8 cellular contexts compared by ENCODE assay signal in genomic region chr11:68841718-68842426, GRCh38. TPM values are rescaled to one million over a fixed set of nuclear protein-coding genes. Genes with fewer than 3 reads are reported as not detected.
DNase-seq lines count a peak whose midpoint lies in the region; ATAC-seq and TF ChIP-seq lines count a peak whose summit lies in the region.

Gene CPT1A (minus strand): TSS chr11:68841916. CDS start chr11:68815474, 26,442 bp downstream.

- peaks cover 2% of the 10 kb centered on the region for H3K36me3 Mint-ChIP-seq in activated CD8-positive, alpha-beta memory T cell treated with anti-CD3 and anti-CD28 coated beads, Interleukin-2, amount 10 ng/mL, durations not matched to agents 7 days and 5 days
- H3K36me3 Mint-ChIP-seq in endodermal cell (ENCODE audit: low read depth), result no peaks in the 10 kb centered on the region

- H3K4me3 Mint-ChIP-seq in activated CD8-positive, alpha-beta memory T cell treated with anti-CD3 and anti-CD28 coated beads, Interleukin-2, amount 10 ng/mL, durations not matched to agents 7 days and 5 days, result peak within 1 kb of the TSS; percentile 88
- H3K4me3 Mint-ChIP-seq in endodermal cell, result peak within 1 kb of the TSS; percentile 66

- H3K79me2 ChIP-seq in mesendoderm (ENCODE audit: control insufficient read depth, insufficient read depth, low read length), result no peaks in the 10 kb centered on the region

- H3K23ac ChIP-seq in mesendoderm (ENCODE audit: low read length), result no peak within 1 kb of the TSS

- no peak within 1 kb of the TSS for H2BK120ac ChIP-seq in mesendoderm (ENCODE audit: low read depth, low read length)

- no peaks in the 10 kb centered on the region for H3K9me3 Mint-ChIP-seq in activated CD8-positive, alpha-beta memory T cell treated with anti-CD3 and anti-CD28 coated beads, Interleukin-2, amount 10 ng/mL, durations not matched to agents 7 days and 5 days (ENCODE audit: low read depth)
- no peaks in the 10 kb centered on the region for H3K9me3 Mint-ChIP-seq in endodermal cell

- no peaks in the 10 kb centered on the region for H3K79me1 ChIP-seq in mesendoderm (ENCODE audit: low read length)

- H3K27ac ChIP-seq in endodermal cell (ENCODE audit: low read depth, low read length) (no peak within 1 kb of the TSS), mesendoderm (ENCODE audit: low read depth, low read length) (no peak within 1 kb of the TSS)

- H3K56ac ChIP-seq in mesendoderm (ENCODE audit: low read length), result peak within 1 kb of the TSS; percentile 76

- H3K36me3 ChIP-seq in endodermal cell (ENCODE audit: control insufficient read depth, insufficient read depth, low read length) (no peaks in the 10 kb centered on the region), mesendoderm (ENCODE audit: control insufficient read depth, insufficient read depth, low read length) (no peaks in the 10 kb centered on the region)

- H3K4me1 ChIP-seq in endodermal cell (ENCODE audit: control insufficient read depth, insufficient read depth, low read length), result no peaks in the 10 kb centered on the region
- peaks cover 4% of the 10 kb centered on the region for H3K4me1 ChIP-seq in mesendoderm (ENCODE audit: control insufficient read depth, low read depth, low read length)

- H2AK5ac ChIP-seq in mesendoderm (ENCODE audit: low read length), result no peak within 1 kb of the TSS

- no peak within 1 kb of the TSS for H4K8ac ChIP-seq in mesendoderm (ENCODE audit: low read depth, low read length)

- no peak within 1 kb of the TSS for H2BK15ac ChIP-seq in mesendoderm (replicated peaks; ENCODE audit: low read depth)

- no peak within 1 kb of the TSS for H3K4ac ChIP-seq in mesendoderm (ENCODE audit: low read depth, low read length)

- ATAC-seq in HG02588 (IDR thresholded peaks at IDR 0.05; ENCODE audit: unreplicated experiment), result peak; percentile 35
- ATAC-seq in activated CD8-positive, alpha-beta memory T cell treated with anti-CD3 and anti-CD28 coated beads, Interleukin-2, amount 10 ng/mL, durations not matched to agents 7 days and 5 days, result peak; percentile 65
- ATAC-seq in HG02938 (IDR thresholded peaks at IDR 0.05; ENCODE audit: unreplicated experiment), result no peak

- peak within 1 kb of the TSS; percentile 75 for H3K4me2 ChIP-seq in mesendoderm (ENCODE audit: low read length)

- peaks cover 43% of the 10 kb centered on the region for H3K4me1 Mint-ChIP-seq in activated CD8-positive, alpha-beta memory T cell treated with anti-CD3 and anti-CD28 coated beads, Interleukin-2, amount 10 ng/mL, durations not matched to agents 7 days and 5 days
- H3K4me1 Mint-ChIP-seq in endodermal cell, result peaks cover 16% of the 10 kb centered on the region

- no peak within 1 kb of the TSS for H2BK5ac ChIP-seq in mesendoderm (ENCODE audit: low read length)

- peaks cover 6% of the 10 kb centered on the region for H3K27me3 Mint-ChIP-seq in activated CD8-positive, alpha-beta memory T cell treated with anti-CD3 and anti-CD28 coated beads, Interleukin-2, amount 10 ng/mL, durations not matched to agents 7 days and 5 days
- H3K27me3 Mint-ChIP-seq in endodermal cell (ENCODE audit: insufficient read depth), result peaks cover 55% of the 10 kb centered on the region

- H3K18ac ChIP-seq in mesendoderm (ENCODE audit: low read length), result no peak within 1 kb of the TSS

- H3K9ac ChIP-seq in endodermal cell (ENCODE audit: extremely low read depth, low read length, poor library complexity, severe bottlenecking) (no peak within 1 kb of the TSS), mesendoderm (ENCODE audit: low read length) (peak within 1 kb of the TSS; percentile 67)

- WGBS in endodermal cell (ENCODE audit: insufficient coverage in 1 of 2, insufficient read length in 1 of 2), 2 experiments, result 9 to 14% methylated on average over 30 to 82 of the region's 82 CpGs
- WGBS in mesendoderm (ENCODE audit: extremely low coverage, insufficient coverage, low lambda C conversion rate), result no CpG with 5 or more reads among the region's 82 CpGs

- DNase-seq in D341Med (ENCODE audit: low spot score) (peak; percentile 93), NCI-H748 treated with DMSO at 0.1 percent for 48 hours (lab: John Stamatoyannopoulos, UW) (peak; percentile 22), endodermal cell (peak; percentile 87), mesendoderm (no peak)
- peak; percentile 82 for DNase-seq in activated CD8-positive, alpha-beta memory T cell treated with anti-CD3 and anti-CD28 coated beads, Interleukin-2, amount 10 ng/mL, durations not matched to agents 7 days and 5 days
- peak; percentile 34 to 46 for DNase-seq in stimulated activated CD8-positive, alpha-beta memory T cell treated with anti-CD3 and anti-CD28 coated beads, Interleukin-4, amount 100 ng/mL, for 1 hour (ENCODE audit: low read depth in 2 of 2, low spot score in 1 of 2)

- TF ChIP-seq CTCF in endodermal cell (conservative IDR thresholded peaks at IDR 0.05), result no peak

- H3K27me3 ChIP-seq in endodermal cell (ENCODE audit: control insufficient read depth, insufficient read depth, low read length, poor library complexity, severe bottlenecking), result peaks cover 63% of the 10 kb centered on the region
- H3K27me3 ChIP-seq in mesendoderm (ENCODE audit: insufficient read depth, low read length, poor library complexity), result peaks cover 19% of the 10 kb centered on the region

- H3K27ac Mint-ChIP-seq in activated CD8-positive, alpha-beta memory T cell treated with anti-CD3 and anti-CD28 coated beads, Interleukin-2, amount 10 ng/mL, durations not matched to agents 7 days and 5 days, result peak within 1 kb of the TSS; percentile 94
- no peak within 1 kb of the TSS for H3K27ac Mint-ChIP-seq in endodermal cell

- CTCF ChIA-PET in activated CD8-positive, alpha-beta memory T cell treated with anti-CD3 and anti-CD28 coated beads, Interleukin-2, amount 10 ng/mL, durations not matched to agents 7 days and 5 days (lab: Charles Lee), result interaction anchor here (0.6 to 3.1 kb wide), 3 partner anchors 9 to 43 kb away, joined by 3 to 13 read pairs (median 8); no protein-coding TSS in a partner anchor

- H3K4me3 ChIP-seq in endodermal cell (ENCODE audit: low read length) (peak within 1 kb of the TSS; percentile 86), mesendoderm (ENCODE audit: low read length) (peak within 1 kb of the TSS; percentile 26)

- no peaks in the 10 kb centered on the region for H3K9me3 ChIP-seq in endodermal cell (ENCODE audit: control insufficient read depth, low read length)

- no peak within 1 kb of the TSS for H4K5ac ChIP-seq in mesendoderm (ENCODE audit: low read length)

RNA-seq across cellular contexts. Expression of gene CPT1A, which starts in this region (rescaled TPM):
- 10 to 100 TPM; 36.4 to 46.1 TPM for total RNA-seq in activated CD8-positive, alpha-beta memory T cell treated with anti-CD3 and anti-CD28 coated beads, Interleukin-2, amount 10 ng/mL, durations not matched to agents 7 days and 5 days
- total RNA-seq in endodermal cell, result 1 to 10 TPM; 3.3 to 7.3 TPM
- polyA plus RNA-seq in endodermal cell (2013, experiment 1 of 2), result 2.7 TPM
- polyA plus RNA-seq in endodermal cell (2013, experiment 2 of 2), result 1.8 TPM
- 9.0 TPM for polyA plus RNA-seq in mesendoderm (2013, experiment 1 of 2)
- polyA plus RNA-seq in mesendoderm (2013, experiment 2 of 2), result 9.4 TPM

Comparison
In these comparisons a context has a peak if more than half of its experiments do, and no peak if none do; other contexts are left out.
1. RNA of gene CPT1A (total RNA-seq): 36.4 to 46.1 TPM in activated CD8-positive, alpha-beta memory T cell treated with anti-CD3 and anti-CD28 coated beads, Interleukin-2, amount 10 ng/mL, durations not matched to agents 7 days and 5 days; 3.3 to 7.3 TPM in endodermal cell; every median in the first group is over 4 times any median in the second.